14 cellular contexts compared by ENCODE assay signal in genomic region chr14:65237023-65237814, GRCh38.
DNase-seq lines count a peak whose midpoint lies in the region; ATAC-seq and TF ChIP-seq lines count a peak whose summit lies in the region.
"Had no signal": no experiment of that assay in that cellular context is flagged by ENCODE, and none has a peak within 500 bp of the region (broad histone marks: within the 10 kb centered on the region; RNA-seq: fewer than 3 reads in every experiment).

No MANE protein-coding gene starts in this region.

- no peaks in the 10 kb centered on the region for H3K36me3 ChIP-seq in left ventricle myocardium inferior
- H3K36me3 ChIP-seq in WERI-Rb-1 = no peaks in the 10 kb centered on the region
- H3K36me3 ChIP-seq in aorta (ENCODE audit: control insufficient read depth in 1 of 2, insufficient read depth in 2 of 2, low read length in 1 of 2) = no peaks in the 10 kb centered on the region
- H3K36me3 ChIP-seq: esophagus muscularis mucosa, neutrophil had no signal

- TF ChIP-seq CTCF in left ventricle myocardium inferior (IDR thresholded peaks at IDR 0.05; ENCODE audit: borderline replicate concordance) = no peak
- TF ChIP-seq CTCF in WERI-Rb-1 (IDR thresholded peaks at IDR 0.05; ENCODE audit: low read depth, low read length) = no peak

- H3K9me3 ChIP-seq in left ventricle myocardium inferior (replicated peaks) = no peaks in the 10 kb centered on the region
- H3K9me3 ChIP-seq in WERI-Rb-1 (ENCODE audit: severe bottlenecking) = no peaks in the 10 kb centered on the region
- H3K9me3 ChIP-seq in aorta (ENCODE audit: control insufficient read depth, low read length) = no peaks in the 10 kb centered on the region
- H3K9me3 ChIP-seq: esophagus muscularis mucosa, neutrophil had no signal

- CTCF ChIA-PET in activated CD4-positive, alpha-beta memory T cell treated with anti-CD3 and anti-CD28 coated beads for 36 hours (lab: Charles Lee) = interaction anchor here (0.6 kb wide), 1 partner anchor 281 kb away, joined by 3 read pairs; no protein-coding TSS in a partner anchor

- H3K36me3 Mint-ChIP-seq in activated CD4-positive, alpha-beta memory T cell treated with anti-CD3 and anti-CD28 coated beads for 36 hours = no peaks in the 10 kb centered on the region

- POLR2A ChIA-PET in activated CD4-positive, alpha-beta memory T cell treated with anti-CD3 and anti-CD28 coated beads for 36 hours (lab: Charles Lee) = no interaction called here

- WGBS in aorta, 2 donors = 80 to 82% methylated on average over 5 of the region's 5 CpGs

- H3K4me3 Mint-ChIP-seq in activated CD4-positive, alpha-beta memory T cell treated with anti-CD3 and anti-CD28 coated beads for 36 hours = no peak overlapping the region
- H3K4me3 Mint-ChIP-seq: activated T-cell treated with anti-CD3 and anti-CD28 coated beads, Interleukin-2, amount 50 U/mL, for 24 hours had no signal

- H3K4me1 ChIP-seq in left ventricle myocardium inferior (peaks cover 32% of the 10 kb centered on the region), aorta (ENCODE audit: control insufficient read depth in 1 of 2, insufficient read depth in 2 of 2, low read length in 2 of 2) (no peaks in the 10 kb centered on the region)

- H3K9me3 Mint-ChIP-seq in activated CD4-positive, alpha-beta memory T cell treated with anti-CD3 and anti-CD28 coated beads for 36 hours = no peaks in the 10 kb centered on the region
- H3K9me3 Mint-ChIP-seq: activated T-cell treated with anti-CD3 and anti-CD28 coated beads, Interleukin-2, amount 50 U/mL, for 24 hours had no signal

- H3K27ac ChIP-seq in left ventricle myocardium inferior (replicated peaks) = no peak overlapping the region
- peak overlapping the region; percentile 61 for H3K27ac ChIP-seq in WERI-Rb-1
- H3K27ac ChIP-seq in aorta (ENCODE audit: low read depth in 1 of 2, low read length in 2 of 2) = no peak overlapping the region
- H3K27ac ChIP-seq: esophagus muscularis mucosa, neutrophil, skin epidermis had no signal

- in situ Hi-C loops in ACHN (cut with HindIII; ENCODE audit: low pct_ligation_motif_present, low pct_unique_long_range_greater_than_20kb, low sequenced_read_pairs) = no loop called here

- H3K27me3 ChIP-seq in left ventricle myocardium inferior (ENCODE audit: low read depth) (no peaks in the 10 kb centered on the region), WERI-Rb-1 (ENCODE audit: insufficient read depth, low read depth, severe bottlenecking) (no peaks in the 10 kb centered on the region), aorta (ENCODE audit: control insufficient read depth in 1 of 2, insufficient read depth in 2 of 2, low read length in 1 of 2) (no peaks in the 10 kb centered on the region)
- H3K27me3 ChIP-seq: esophagus muscularis mucosa, neutrophil had no signal

- no peak overlapping the region for H3K27ac Mint-ChIP-seq in activated CD4-positive, alpha-beta memory T cell treated with anti-CD3 and anti-CD28 coated beads for 36 hours
- H3K27ac Mint-ChIP-seq: activated T-cell treated with anti-CD3 and anti-CD28 coated beads, Interleukin-2, amount 50 U/mL, for 24 hours had no signal

- no peaks in the 10 kb centered on the region for H3K27me3 Mint-ChIP-seq in activated CD4-positive, alpha-beta memory T cell treated with anti-CD3 and anti-CD28 coated beads for 36 hours
- H3K27me3 Mint-ChIP-seq: activated T-cell treated with anti-CD3 and anti-CD28 coated beads, Interleukin-2, amount 50 U/mL, for 24 hours had no signal

- H3K4me3 ChIP-seq in left ventricle myocardium inferior (no peak overlapping the region), WERI-Rb-1 (ENCODE audit: low read depth, low read length) (no peak overlapping the region; the same call in 1 of the 2 replicates), aorta (ENCODE audit: low read length in 2 of 2) (no peak overlapping the region)
- H3K4me3 ChIP-seq: esophagus muscularis mucosa, skin epidermis had no signal

- DNase-seq in Right ventricle myocardium superior (no peak), left ventricle myocardium inferior (no peak), WERI-Rb-1 (peak; percentile 40), glomerular visceral epithelial cell (ENCODE audit: extremely low spot score) (peak; percentile 24), aorta (no peak), ACHN (no peak), NCI-H1436 treated with DMSO at 0.1 percent for 48 hours (lab: John Stamatoyannopoulos, UW) (no peak)
- no peak for DNase-seq in activated CD4-positive, alpha-beta memory T cell treated with anti-CD3 and anti-CD28 coated beads for 36 hours
- DNase-seq: activated T-cell treated with anti-CD3 and anti-CD28 coated beads, Interleukin-2, amount 50 U/mL, for 24 hours; NCI-H2227 treated with DMSO at 0.1 percent for 48 hours; T-helper 1 cell had no signal

- peak; percentile 58 for ATAC-seq in Right ventricle myocardium superior (ENCODE audit: poor library complexity)
- peak; percentile 41 for ATAC-seq in aorta (ENCODE audit: low FRiP score)

- peaks cover 10% of the 10 kb centered on the region for H3K4me1 Mint-ChIP-seq in activated CD4-positive, alpha-beta memory T cell treated with anti-CD3 and anti-CD28 coated beads for 36 hours (ENCODE audit: low read depth)

- intact Hi-C loops in Right ventricle myocardium superior (cut with DNase I) = no loop called here
- intact Hi-C loops in left ventricle myocardium inferior (cut with micrococcal nuclease) = no loop called here
- intact Hi-C loops in aorta (cut with DNase I) = no loop called here
- intact Hi-C loops in activated CD4-positive, alpha-beta memory T cell treated with anti-CD3 and anti-CD28 coated beads for 36 hours (cut with micrococcal nuclease) = no loop called here

Comparison
In these comparisons a context has a peak if more than half of its experiments do, and no peak if none do; other contexts are left out.
1. DNase-seq: peak in WERI-Rb-1 (single experiment) and glomerular visceral epithelial cell (single experiment); none in Right ventricle myocardium superior (single experiment), left ventricle myocardium inferior (single experiment), aorta (0 of 2), ACHN (single experiment), NCI-H1436 treated with DMSO at 0.1 percent for 48 hours (single experiment) and activated CD4-positive, alpha-beta memory T cell treated with anti-CD3 and anti-CD28 coated beads for 36 hours (single experiment).